Comparison of ENCODE assay signal across 27 cellular contexts in the genomic region with DNA sequence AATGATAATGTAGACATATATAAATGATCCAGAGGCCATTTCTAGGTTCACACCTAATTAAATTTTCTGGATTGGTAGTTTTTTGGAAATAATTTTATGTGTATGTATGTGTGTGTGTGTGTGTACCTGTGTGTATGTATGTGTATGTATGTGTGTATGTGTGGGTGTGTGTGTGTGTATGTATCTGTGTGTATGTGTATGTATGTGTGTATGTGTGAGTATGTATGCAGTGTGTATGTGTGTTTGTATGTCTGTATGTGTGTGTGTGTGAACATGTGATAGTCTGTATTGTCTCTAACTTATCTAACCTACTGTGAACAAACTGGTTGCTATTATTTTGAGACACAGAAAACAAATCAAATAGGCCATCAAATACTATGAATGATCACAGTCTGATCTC.
"Had no signal": no experiment of that assay in that cellular context is flagged by ENCODE, and none has a peak within 500 bp of the region (broad histone marks: within the 10 kb centered on the region; RNA-seq: fewer than 3 reads in every experiment).

No MANE protein-coding gene starts in this region.

- ATAC-seq: natural killer cell; pancreas; right cardiac atrium; sciatic nerve; stimulated activated naive B cell treated with anti-CD40 and anti-IgM and Interleukin-4, amounts not matched to agents 10 μg/mL and 1 μg/mL and 100 μg/mL, for 72 hours; stimulated activated naive CD8-positive, alpha-beta T cell treated with anti-CD3 and anti-CD28 coated beads, Interleukin-15, Interleukin-2, amounts not matched to agents 100 U/mL and 50 U/mL, for 24 hours had no signal

- H3K9me3 ChIP-seq: left ventricle myocardium inferior, pancreas, prostate gland, stomach, testis, thyroid gland, transverse colon, upper lobe of left lung had no signal

- H3K27me3 Mint-ChIP-seq: naive B cell had no signal

- H3K4me3 Mint-ChIP-seq: immature natural killer cell; mesothelial cell of epicardium; naive B cell; natural killer cell; stimulated activated naive B cell treated with anti-CD40 and anti-IgM and Interleukin-4, amounts not matched to agents 10 μg/mL and 1 μg/mL and 100 μg/mL, for 72 hours had no signal

- H3K4me1 ChIP-seq: left ventricle myocardium inferior, pancreas, prostate gland, stomach, testis, transverse colon, upper lobe of left lung had no signal

- H3K4me3 ChIP-seq: left ventricle myocardium inferior, lung, pancreas, prostate gland, skin epidermis, stomach, testis, thyroid gland, transverse colon, upper lobe of left lung had no signal

- FAIRE-seq: kidney, pancreas had no signal

- H3K27me3 ChIP-seq: pancreas, stomach, testis, thyroid gland, transverse colon, upper lobe of left lung had no signal

- H3K27ac Mint-ChIP-seq: immature natural killer cell; mesothelial cell of epicardium; naive B cell; natural killer cell; stimulated activated naive B cell treated with anti-CD40 and anti-IgM and Interleukin-4, amounts not matched to agents 10 μg/mL and 1 μg/mL and 100 μg/mL, for 72 hours had no signal

- H3K36me3 ChIP-seq: left ventricle myocardium inferior, pancreas, prostate gland, stomach, thyroid gland, transverse colon, upper lobe of left lung had no signal

- H3K27ac ChIP-seq: left ventricle myocardium inferior, pancreas, prostate gland, skin epidermis, stomach, testis, thyroid gland, transverse colon, upper lobe of left lung had no signal

- DNase-seq: hypothalamus; immature natural killer cell; kidney; left ventricle myocardium inferior; mesendoderm; naive B cell; natural killer cell; pancreas; posterior cingulate gyrus; retina; right cardiac atrium; stimulated activated CD4-positive, alpha-beta T cell treated with anti-CD3 and anti-CD28 coated beads, Interleukin-12 subunit alpha, Interleukin-12 subunit beta, amount 100 ng/mL, for 4 hours; stimulated activated CD4-positive, alpha-beta T cell treated with anti-CD3 and anti-CD28 coated beads, Interleukin-15, amount 100 ng/mL, for 24 hours; stimulated activated CD4-positive, alpha-beta T cell treated with anti-CD3 and anti-CD28 coated beads, Interleukin-2, amount 100 ng/mL, for 24 hours; stimulated activated CD4-positive, alpha-beta T cell treated with anti-CD3 and anti-CD28 coated beads, Interleukin-4, amount 100 ng/mL, for 1 hour; stimulated activated naive B cell treated with anti-CD40 and anti-IgM and Interleukin-4, amounts not matched to agents 10 μg/mL and 1 μg/mL and 100 μg/mL, for 72 hours; stimulated activated naive CD8-positive, alpha-beta T cell treated with anti-CD3 and anti-CD28 coated beads, Interleukin-15, Interleukin-2, amounts not matched to agents 100 U/mL and 50 U/mL, for 24 hours; stomach; testis; thyroid gland; transverse colon; upper lobe of left lung had no signal

- H3K4me1 Mint-ChIP-seq: immature natural killer cell; naive B cell; natural killer cell; stimulated activated naive B cell treated with anti-CD40 and anti-IgM and Interleukin-4, amounts not matched to agents 10 μg/mL and 1 μg/mL and 100 μg/mL, for 72 hours had no signal

- H3K36me3 Mint-ChIP-seq: immature natural killer cell; mesothelial cell of epicardium; naive B cell; natural killer cell; stimulated activated naive B cell treated with anti-CD40 and anti-IgM and Interleukin-4, amounts not matched to agents 10 μg/mL and 1 μg/mL and 100 μg/mL, for 72 hours had no signal

- H3K9me3 Mint-ChIP-seq: immature natural killer cell, mesothelial cell of epicardium, natural killer cell had no signal
